ENCODE assay signal across 8 cellular contexts in the genomic region with DNA sequence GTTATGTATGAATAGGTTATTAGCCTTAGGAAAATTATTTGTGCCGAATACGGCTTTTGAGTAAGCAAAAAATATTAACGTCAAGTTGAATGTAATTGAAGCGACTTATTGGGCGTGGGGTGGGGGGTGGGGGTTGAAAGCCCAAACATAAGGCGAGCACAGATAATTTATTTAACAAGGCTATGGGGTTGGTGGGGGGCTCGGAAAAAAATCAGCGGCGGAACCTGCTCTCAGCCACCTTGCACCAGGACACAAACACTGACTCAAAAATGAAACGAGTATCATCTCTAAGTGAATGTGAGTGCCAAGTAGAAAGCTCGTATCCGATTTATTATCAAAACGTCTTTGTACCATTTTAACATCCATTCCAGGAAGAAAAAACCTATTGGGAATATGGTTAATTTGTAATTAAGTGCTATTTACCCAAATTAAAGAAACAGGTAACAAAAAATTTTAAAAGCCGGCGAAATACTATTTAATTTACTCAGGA. TPM values are rescaled to one million over a fixed set of nuclear protein-coding genes. Genes with fewer than 3 reads are reported as not detected.
DNase-seq lines count a peak whose midpoint lies in the region; ATAC-seq and TF ChIP-seq lines count a peak whose summit lies in the region.

No MANE protein-coding gene starts in this region.

- POLR2A ChIA-PET in BJ (lab: Charles Lee) = interaction anchor here (0.6 kb wide), 1 partner anchor 182 kb away, joined by 3 read pairs; no protein-coding TSS in a partner anchor

- H3K9me3 ChIP-seq in liver (ENCODE audit: control insufficient read depth in 4 of 4, low read length in 3 of 4) = no peaks in the 10 kb centered on the region
- H3K9me3 ChIP-seq in tibial nerve = no peaks in the 10 kb centered on the region

- no peak for TF ChIP-seq POLR2A in tibial nerve (IDR thresholded peaks at IDR 0.05)

- no peaks in the 10 kb centered on the region for H3K27me3 ChIP-seq in BJ (ENCODE audit: control insufficient read depth, insufficient read depth, low read length)
- H3K27me3 ChIP-seq in liver (ENCODE audit: control insufficient read depth in 4 of 4, insufficient read depth in 4 of 4, low read length in 3 of 4) = no peaks in the 10 kb centered on the region
- no peaks in the 10 kb centered on the region for H3K27me3 ChIP-seq in tibial nerve

- H3K27ac ChIP-seq in liver (ENCODE audit: low read depth in 1 of 2, low read length in 2 of 2) = peak overlapping the region; percentile 99
- peak overlapping the region; percentile 97 to 99 (median 98) for H3K27ac ChIP-seq in tibial nerve

- H3K36me3 ChIP-seq in BJ (ENCODE audit: control insufficient read depth, insufficient read depth, low read length) = no peaks in the 10 kb centered on the region
- no peaks in the 10 kb centered on the region for H3K36me3 ChIP-seq in liver (ENCODE audit: control insufficient read depth in 4 of 4, insufficient read depth in 3 of 4, low read depth in 1 of 4, low read length in 3 of 4)
- H3K36me3 ChIP-seq in tibial nerve = no peaks in the 10 kb centered on the region

- in situ Hi-C loops in astrocyte of the cerebellum (cut with HindIII; ENCODE audit: low sequenced_read_pairs) = no loop called here

- DNase-seq in BJ (ENCODE audit: low read depth) (no peak), HT-29 (ENCODE audit: low spot score) (peak; percentile 35), astrocyte of the cerebellum (ENCODE audit: low read depth) (no peak), tibial nerve (ENCODE audit: low spot score in 2 of 2) (no peak)

- WGBS in liver = 15% methylated on average over 15 of the region's 15 CpGs
- WGBS in tibial nerve, 2 donors = 29 to 31% methylated on average over 15 of the region's 15 CpGs

- H3K9ac ChIP-seq in liver (ENCODE audit: low read depth in 1 of 2, low read length in 2 of 2) = peak overlapping the region; percentile 86 to 96

- ATAC-seq in GM18870 (IDR thresholded peaks at IDR 0.05; ENCODE audit: unreplicated experiment) (no peak), HG03175 (IDR thresholded peaks at IDR 0.05; ENCODE audit: unreplicated experiment) (no peak), HG03565 (IDR thresholded peaks at IDR 0.05; ENCODE audit: unreplicated experiment) (no peak)

- H3K4me1 ChIP-seq in liver (ENCODE audit: control insufficient read depth in 4 of 4, insufficient read depth in 4 of 4, low read length in 3 of 4) = peaks cover 2 to 15% (median 11%) of the 10 kb centered on the region in 4 donors
- H3K4me1 ChIP-seq in tibial nerve = peaks cover 0 to 10% (median 2%) of the 10 kb centered on the region in 4 donors

- peak overlapping the region; percentile 91 for H3K4me3 ChIP-seq in BJ (ENCODE audit: low read depth, low read length)
- peak overlapping the region; percentile 82 for H3K4me3 ChIP-seq in astrocyte of the cerebellum (ENCODE audit: low read depth, low read length)
- peak overlapping the region; percentile 64 to 96 (median 74) for H3K4me3 ChIP-seq in liver (ENCODE audit: low read depth in 1 of 3, low read length in 3 of 3)
- H3K4me3 ChIP-seq in tibial nerve = peak overlapping the region; percentile 63 to 91 (median 80)

- no peak for TF ChIP-seq EP300 in tibial nerve (IDR thresholded peaks at IDR 0.05)

- peak; percentile 6 to 24 for TF ChIP-seq RAD21 in liver (IDR thresholded peaks at IDR 0.05)

- TF ChIP-seq CTCF in BJ (IDR thresholded peaks at IDR 0.05; ENCODE audit: insufficient read depth, low read depth, low read length) (no peak), astrocyte of the cerebellum (IDR thresholded peaks at IDR 0.05; ENCODE audit: low read depth, low read length, missing control alignments) (no peak), liver (IDR thresholded peaks at IDR 0.05; ENCODE audit: low read depth, low read length, missing input control) (no peak), tibial nerve (IDR thresholded peaks at IDR 0.05) (no peak)

- CTCF ChIA-PET in BJ (lab: Yijun Ruan, JAX) = interaction anchor here (0.7 to 1.2 kb wide), 2 partner anchors 9 to 17 kb away, joined by 3 to 4 read pairs; no protein-coding TSS in a partner anchor

TF ChIP-seq in liver, 16 proteins besides CTCF, POLR2A, EP300 and RAD21:
- peak; percentile 26 for TF ChIP-seq YY1 (IDR thresholded peaks at IDR 0.05)
- no peak for TF ChIP-seq NR2F2 (IDR thresholded peaks at IDR 0.05)
- TF ChIP-seq, protein P1, sequence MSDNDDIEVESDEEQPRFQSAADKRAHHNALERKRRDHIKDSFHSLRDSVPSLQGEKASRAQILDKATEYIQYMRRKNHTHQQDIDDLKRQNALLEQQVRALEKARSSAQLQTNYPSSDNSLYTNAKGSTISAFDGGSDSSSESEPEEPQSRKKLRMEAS (IDR thresholded peaks at IDR 0.05) = peak; percentile 57
TF ChIP-seq in liver: peak in this region for 2.

RNA-seq across cellular contexts. Expression of gene LARP1B, which starts 0.9 kb away (rescaled TPM):
- polyA plus RNA-seq in BJ (2011; rRNA removed) (4.5 and 8.8 TPM in 2 replicates), liver (10 to 100 TPM; 20.7 to 26.7 TPM)
- 4.4 and 6.3 TPM in 2 replicates for polyA minus RNA-seq in BJ (2011; rRNA and poly(A)+ RNA removed)
- 15.0 and 16.4 TPM in 2 replicates for total RNA-seq in HT-29 (2014; rRNA removed; shearing (Covaris generic))
- total RNA-seq in liver (10 to 100 TPM; 17.5 to 69.6 TPM), tibial nerve (10 to 100 TPM; 23.1 to 43.8 (median 34.4) TPM)
